In genomic region chr2:100000915-100001707, GRCh38 we compare ENCODE assay signal across 23 cellular contexts.
A peak's percentile ranks its signal among the peaks of the same experiment; 100 is the strongest.
DNase-seq lines count a peak whose midpoint lies in the region; FAIRE-seq and TF ChIP-seq lines count a peak whose summit lies in the region.
"Had no signal": no experiment of that assay in that cellular context is flagged by ENCODE, and none has a peak within 500 bp of the region (broad histone marks: within the 10 kb centered on the region; RNA-seq: fewer than 3 reads in every experiment).

No MANE protein-coding gene starts in this region.

- FAIRE-seq in GM18507 (lab: Jason Lieb, UNC), result peak; percentile 31

- H3K27me3 Mint-ChIP-seq in CD8-positive, alpha-beta memory T cell, result peaks cover 0 to 2% of the 10 kb centered on the region in 2 donors
- H3K27me3 Mint-ChIP-seq in T-helper 1 cell treated with Interleukin-12 subunit alpha and Interleukin-12 subunit beta and Interleukin-4 antibody, amounts not matched to agents 30 μg/mL and 1 μg/mL, for 36 hours (ENCODE audit: low read depth), result no peaks in the 10 kb centered on the region
- H3K27me3 Mint-ChIP-seq: activated naive CD8-positive, alpha-beta T cell treated with anti-CD3 and anti-CD28 coated beads for 36 hours had no signal

- no peaks in the 10 kb centered on the region for H3K9me3 ChIP-seq in CD8-positive, alpha-beta memory T cell (ENCODE audit: low read length)
- H3K9me3 ChIP-seq in esophagus muscularis mucosa, result no peaks in the 10 kb centered on the region
- no peaks in the 10 kb centered on the region for H3K9me3 ChIP-seq in BE2C
- H3K9me3 ChIP-seq: body of pancreas, suprapubic skin had no signal

- H3K36me3 ChIP-seq in CD8-positive, alpha-beta memory T cell (ENCODE audit: insufficient read depth, low read length), result no peaks in the 10 kb centered on the region
- peaks cover 0 to 13% (median 4%) of the 10 kb centered on the region in 4 donors for H3K36me3 ChIP-seq in esophagus muscularis mucosa
- no peaks in the 10 kb centered on the region for H3K36me3 ChIP-seq in BE2C
- H3K36me3 ChIP-seq: suprapubic skin had no signal

- H3K27ac Mint-ChIP-seq in CD8-positive, alpha-beta memory T cell, result peak overlapping the region in 3 of 8 donors; percentile 19 to 70 (median 53)
- peak overlapping the region; percentile 37 for H3K27ac Mint-ChIP-seq in T-helper 1 cell treated with Interleukin-12 subunit alpha and Interleukin-12 subunit beta and Interleukin-4 antibody, amounts not matched to agents 30 μg/mL and 1 μg/mL, for 36 hours
- H3K27ac Mint-ChIP-seq: activated naive CD8-positive, alpha-beta T cell treated with anti-CD3 and anti-CD28 coated beads for 36 hours; progenitor cell of endocrine pancreas; WTC11 had no signal

- 92% methylated on average over 21 of the region's 22 CpGs for WGBS in esophagus muscularis mucosa

- TF ChIP-seq CTCF in esophagus muscularis mucosa (IDR thresholded peaks at IDR 0.05) (no peak), BE2C (IDR thresholded peaks at IDR 0.05; ENCODE audit: low read depth, low read length) (no peak)

- no peak overlapping the region for H3K4me3 ChIP-seq in CD8-positive, alpha-beta memory T cell (ENCODE audit: low read length)
- H3K4me3 ChIP-seq in esophagus muscularis mucosa, result no peak overlapping the region
- no peak overlapping the region for H3K4me3 ChIP-seq in BE2C (ENCODE audit: low read depth, low read length)
- H3K4me3 ChIP-seq: body of pancreas, suprapubic skin had no signal

- POLR2A ChIA-PET in CD8-positive, alpha-beta memory T cell (lab: Charles Lee), result no interaction called here

- H3K4me1 ChIP-seq in CD8-positive, alpha-beta memory T cell (ENCODE audit: insufficient read depth, low read length), result no peaks in the 10 kb centered on the region
- no peaks in the 10 kb centered on the region for H3K4me1 ChIP-seq in esophagus muscularis mucosa
- H3K4me1 ChIP-seq in BE2C, result no peaks in the 10 kb centered on the region
- H3K4me1 ChIP-seq: body of pancreas, foreskin keratinocyte, suprapubic skin had no signal

- no peak for TF ChIP-seq POLR2A in esophagus muscularis mucosa (IDR thresholded peaks at IDR 0.05; ENCODE audit: low read depth)

- no peaks in the 10 kb centered on the region for H3K36me3 Mint-ChIP-seq in CD8-positive, alpha-beta memory T cell
- H3K36me3 Mint-ChIP-seq in T-helper 1 cell treated with Interleukin-12 subunit alpha and Interleukin-12 subunit beta and Interleukin-4 antibody, amounts not matched to agents 30 μg/mL and 1 μg/mL, for 36 hours (ENCODE audit: low read depth), result no peaks in the 10 kb centered on the region
- H3K36me3 Mint-ChIP-seq: activated naive CD8-positive, alpha-beta T cell treated with anti-CD3 and anti-CD28 coated beads for 36 hours; WTC11 had no signal

- peaks cover 6 to 13% (median 10%) of the 10 kb centered on the region in 3 donors for H3K4me1 Mint-ChIP-seq in CD8-positive, alpha-beta memory T cell
- peaks cover 4% of the 10 kb centered on the region for H3K4me1 Mint-ChIP-seq in T-helper 1 cell treated with Interleukin-12 subunit alpha and Interleukin-12 subunit beta and Interleukin-4 antibody, amounts not matched to agents 30 μg/mL and 1 μg/mL, for 36 hours (ENCODE audit: low read depth)
- H3K4me1 Mint-ChIP-seq: activated naive CD8-positive, alpha-beta T cell treated with anti-CD3 and anti-CD28 coated beads for 36 hours; WTC11 had no signal

- peak overlapping the region; percentile 68 to 89 (median 75) for H3K4me3 Mint-ChIP-seq in CD8-positive, alpha-beta memory T cell
- H3K4me3 Mint-ChIP-seq in T-helper 1 cell treated with Interleukin-12 subunit alpha and Interleukin-12 subunit beta and Interleukin-4 antibody, amounts not matched to agents 30 μg/mL and 1 μg/mL, for 36 hours, result no peak overlapping the region
- H3K4me3 Mint-ChIP-seq: activated naive CD8-positive, alpha-beta T cell treated with anti-CD3 and anti-CD28 coated beads for 36 hours; WTC11 had no signal

- DNase-seq in CD8-positive, alpha-beta memory T cell, result no peak
- peak; percentile 14 for DNase-seq in GM18507 (ENCODE audit: extremely low spot score, insufficient read length, low read depth)
- DNase-seq in esophagus muscularis mucosa (ENCODE audit: extremely low spot score), result peak; percentile 55
- DNase-seq in BE2C, result no peak
- no peak for DNase-seq in NCI-H82 (lab: John Stamatoyannopoulos, UW)
- DNase-seq in stimulated activated CD4-positive, alpha-beta T cell treated with anti-CD3 and anti-CD28 coated beads, Interleukin-2, amount 100 ng/mL, for 48 hours, result no peak
- DNase-seq: activated naive CD8-positive, alpha-beta T cell treated with anti-CD3 and anti-CD28 coated beads for 36 hours; body of pancreas; cortex of kidney; DMS 273 treated with DMSO at 0.1 percent for 48 hours; foreskin keratinocyte; GDM1; IMR-90; mesendoderm; MV-4-11; NCI-H187 treated with DMSO at 0.1 percent for 48 hours; NCI-H446; SHP77 treated with DMSO at 0.1 percent for 48 hours; stimulated activated CD8-positive, alpha-beta memory T cell treated with anti-CD3 and anti-CD28 coated beads, Interleukin-4, amount 100 ng/mL, for 48 hours had no signal

- no peaks in the 10 kb centered on the region for H3K9me3 Mint-ChIP-seq in CD8-positive, alpha-beta memory T cell
- no peaks in the 10 kb centered on the region for H3K9me3 Mint-ChIP-seq in T-helper 1 cell treated with Interleukin-12 subunit alpha and Interleukin-12 subunit beta and Interleukin-4 antibody, amounts not matched to agents 30 μg/mL and 1 μg/mL, for 36 hours
- H3K9me3 Mint-ChIP-seq: activated naive CD8-positive, alpha-beta T cell treated with anti-CD3 and anti-CD28 coated beads for 36 hours; WTC11 had no signal

- H3K27me3 ChIP-seq in CD8-positive, alpha-beta memory T cell (ENCODE audit: insufficient read depth, low read length, poor library complexity, severe bottlenecking), result no peaks in the 10 kb centered on the region
- H3K27me3 ChIP-seq in esophagus muscularis mucosa, result no peaks in the 10 kb centered on the region
- no peaks in the 10 kb centered on the region for H3K27me3 ChIP-seq in BE2C
- H3K27me3 ChIP-seq: body of pancreas, foreskin keratinocyte, suprapubic skin had no signal

- H3K27ac ChIP-seq in CD8-positive, alpha-beta memory T cell (ENCODE audit: low read depth, low read length), result no peak overlapping the region
- no peak overlapping the region for H3K27ac ChIP-seq in esophagus muscularis mucosa (replicated peaks in 1 of 4)
- H3K27ac ChIP-seq: body of pancreas, foreskin keratinocyte, suprapubic skin had no signal

- TF ChIP-seq EP300 in esophagus muscularis mucosa (IDR thresholded peaks at IDR 0.05), result no peak

- CTCF ChIA-PET in CD8-positive, alpha-beta memory T cell (lab: Charles Lee), result no interaction called here

- intact Hi-C loops in esophagus muscularis mucosa (cut with DNase I), result no loop called here

Comparison
In these comparisons a context has a peak if more than half of its experiments do, and no peak if none do; other contexts are left out.
1. DNase-seq: peak in GM18507 (single experiment) and esophagus muscularis mucosa (single experiment); none in CD8-positive, alpha-beta memory T cell (0 of 5), BE2C (single experiment), NCI-H82 (single experiment) and stimulated activated CD4-positive, alpha-beta T cell treated with anti-CD3 and anti-CD28 coated beads, Interleukin-2, amount 100 ng/mL, for 48 hours (0 of 2).